Comparison of ENCODE assay signal across 8 cellular contexts in genomic region chr9:137550241-137550621, GRCh38. TPM values are rescaled to one million over a fixed set of nuclear protein-coding genes. Genes with fewer than 3 reads are reported as not detected.
DNase-seq lines count a peak whose midpoint lies in the region; ATAC-seq and TF ChIP-seq lines count a peak whose summit lies in the region.

TSS of gene PNPLA7 (minus strand) at chr9:137550402. CDS start at chr9:137550197, 205 bp downstream.

- 2 to 3% methylated on average over 13 of the region's 13 CpGs for WGBS in lung, 2 donors

- DNase-seq in BE2C, result peak; percentile 92
- DNase-seq in HFF-Myc (ENCODE audit: extremely low read depth, low read depth), result peak; percentile 41
- DNase-seq in NCI-H82 (lab: John Stamatoyannopoulos, UW), result peak; percentile 88
- peak; percentile 72 for DNase-seq in activated CD8-positive, alpha-beta memory T cell treated with anti-CD3 and anti-CD28 coated beads for 24 hours
- DNase-seq in lung (ENCODE audit: low spot score), result peak; percentile 91
- peak in 2 of 3 donors; percentile 22 to 24 for DNase-seq in stimulated activated CD4-positive, alpha-beta T cell treated with anti-CD3 and anti-CD28 coated beads, TNF-alpha, amount 100 ng/mL, for 1 hour (ENCODE audit: low read depth in 3 of 3, low spot score in 1 of 3)

- H3K36me3 ChIP-seq in BE2C (peaks cover 21% of the 10 kb centered on the region), endocrine pancreas (ENCODE audit: control insufficient read depth, insufficient read depth, low read length) (peaks cover 3% of the 10 kb centered on the region), lung (ENCODE audit: control insufficient read depth in 2 of 2, insufficient read depth in 2 of 2, low read length in 2 of 2) (peaks cover 3 to 4% of the 10 kb centered on the region in 2 donors)

- no peaks in the 10 kb centered on the region for H3K9me3 ChIP-seq in BE2C
- no peaks in the 10 kb centered on the region for H3K9me3 ChIP-seq in endocrine pancreas (ENCODE audit: control insufficient read depth, low read length)
- H3K9me3 ChIP-seq in lung (ENCODE audit: control insufficient read depth in 2 of 2, insufficient read depth in 1 of 2, low read length in 1 of 2), result no peaks in the 10 kb centered on the region

- H3K4me1 ChIP-seq in BE2C, result peaks cover 6% of the 10 kb centered on the region
- no peaks in the 10 kb centered on the region for H3K4me1 ChIP-seq in endocrine pancreas (ENCODE audit: control insufficient read depth, insufficient read depth, low read length)
- peaks cover 0 to 8% of the 10 kb centered on the region in 2 donors for H3K4me1 ChIP-seq in lung (ENCODE audit: control insufficient read depth in 2 of 2, insufficient read depth in 2 of 2, low read length in 2 of 2)

- H3K4me3 ChIP-seq in BE2C (ENCODE audit: low read depth, low read length) (peak within 1 kb of the TSS; percentile 66), HFF-Myc (replicated peaks; ENCODE audit: low read depth, low read length) (peak within 1 kb of the TSS; percentile 85), endocrine pancreas (ENCODE audit: control insufficient read depth, insufficient read depth, low read length) (peak within 1 kb of the TSS; percentile 38), lung (peak within 1 kb of the TSS; percentile 40)

- TF ChIP-seq CTCF in BE2C (IDR thresholded peaks at IDR 0.05; ENCODE audit: low read depth, low read length), result no peak
- no peak for TF ChIP-seq CTCF in HFF-Myc (IDR thresholded peaks at IDR 0.05; ENCODE audit: low read depth, low read length, missing control alignments)
- TF ChIP-seq CTCF in lung (IDR thresholded peaks at IDR 0.05; ENCODE audit: control extremely low read depth, extremely low read depth), result no peak

- ATAC-seq in lung (ENCODE audit: insufficient read depth, low FRiP score) (peak; percentile 60), GM19351 (IDR thresholded peaks at IDR 0.05; ENCODE audit: unreplicated experiment) (no peak)

- peak within 1 kb of the TSS; percentile 69 for H3K9ac ChIP-seq in endocrine pancreas (ENCODE audit: control insufficient read depth, insufficient read depth, low read length)

- H3K27me3 ChIP-seq in BE2C, result no peaks in the 10 kb centered on the region
- H3K27me3 ChIP-seq in endocrine pancreas (ENCODE audit: control insufficient read depth, insufficient read depth, low read length), result no peaks in the 10 kb centered on the region
- no peaks in the 10 kb centered on the region for H3K27me3 ChIP-seq in lung (ENCODE audit: control insufficient read depth, insufficient read depth)

- peak within 1 kb of the TSS; percentile 69 to 87 for H3K27ac ChIP-seq in lung (ENCODE audit: low read depth in 1 of 2, low read length in 1 of 2)

RNA-seq across cellular contexts. Expression of gene PNPLA7, which starts in this region (rescaled TPM):
- polyA plus RNA-seq in BE2C (2012; ENCODE audit: insufficient read depth, insufficient read length, low read depth), result 1.9 TPM
- total RNA-seq in lung, result 1 to 10 TPM; 6.5 to 8.9 TPM
- 1 to 10 TPM in 1 of 2 donors, under 1 TPM in 1; 0.79 to 8.8 TPM for polyA plus RNA-seq in lung

Comparison
In these comparisons a context has a peak if more than half of its experiments do, and no peak if none do; other contexts are left out.
1. DNase-seq: peak in every context shown above with its lines; median percentile 92 in BE2C; 91 in lung; 88 in NCI-H82; 72 in activated CD8-positive, alpha-beta memory T cell treated with anti-CD3 and anti-CD28 coated beads for 24 hours; 41 in HFF-Myc; 23 in stimulated activated CD4-positive, alpha-beta T cell treated with anti-CD3 and anti-CD28 coated beads, TNF-alpha, amount 100 ng/mL, for 1 hour.